Comparison of ENCODE assay signal across 8 cellular contexts in the genomic region with DNA sequence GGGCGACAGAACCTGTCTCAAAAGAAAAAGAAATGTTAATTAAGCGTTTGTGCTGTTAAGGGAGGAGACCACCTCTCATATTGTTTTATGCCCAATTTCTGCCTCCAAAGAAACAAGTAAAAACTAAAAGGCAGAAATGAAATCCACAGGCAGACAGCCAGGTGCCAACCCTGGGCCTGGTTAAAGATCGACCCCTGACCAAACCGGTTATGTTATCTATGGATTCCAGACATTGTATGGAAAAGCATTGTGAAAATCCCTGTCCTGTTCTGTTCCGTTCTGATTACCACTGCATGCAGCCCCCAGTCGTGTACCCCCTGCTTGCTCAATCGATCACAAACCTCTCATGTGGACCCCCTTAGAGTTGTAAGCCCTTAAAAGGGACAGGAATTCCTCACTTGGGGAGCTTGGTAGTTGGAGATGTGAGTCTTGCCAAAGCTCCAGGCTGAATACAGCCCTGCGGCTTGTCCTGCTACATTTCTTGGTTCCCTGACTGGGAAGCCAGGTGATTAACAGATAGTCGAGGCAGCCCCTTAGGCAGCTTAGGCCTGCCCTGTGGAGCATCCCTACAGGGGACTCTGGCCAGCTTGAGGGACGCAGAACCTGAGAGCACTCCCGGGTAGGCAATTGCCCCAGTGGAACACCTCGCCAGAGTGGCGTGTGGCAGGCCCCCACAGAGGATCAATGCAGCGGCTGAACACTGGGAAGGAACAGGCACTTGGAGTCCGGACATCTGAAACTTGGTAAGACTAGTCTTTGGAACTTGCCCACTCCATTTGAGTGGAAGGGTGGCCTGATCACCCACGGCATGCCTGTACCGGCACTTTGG. TPM values are rescaled to one million over a fixed set of nuclear protein-coding genes. Genes with fewer than 3 reads are reported as not detected.
DNase-seq lines count a peak whose midpoint lies in the region; ATAC-seq and TF ChIP-seq lines count a peak whose summit lies in the region.

No MANE protein-coding gene starts in this region.

- peaks cover 67% of the 10 kb centered on the region for H3K4me1 Mint-ChIP-seq in brain

- peak overlapping the region; percentile 91 to 99 (median 98) for H3K27ac Mint-ChIP-seq in brain

- peak overlapping the region; percentile 88 for H3K27ac ChIP-seq in left ventricle myocardium inferior (replicated peaks)

- peaks cover 51% of the 10 kb centered on the region for H3K4me1 ChIP-seq in left ventricle myocardium inferior
- peaks cover 21% of the 10 kb centered on the region for H3K4me1 ChIP-seq in mucosa of stomach (ENCODE audit: control insufficient read depth, insufficient read depth, low read length)

- H3K4me3 ChIP-seq in left ventricle myocardium inferior = peak overlapping the region; percentile 85
- H3K4me3 ChIP-seq in mucosa of stomach (ENCODE audit: low read length) = peak overlapping the region; percentile 83

- intact Hi-C loops in left ventricle myocardium inferior (cut with micrococcal nuclease) = no loop called here
- intact Hi-C loops in Right ventricle myocardium inferior (cut with DNase I) = loop anchor here (5.0 kb wide), 1 partner anchor 48 kb away; the partner anchor contains the start of gene ZNF586

- H3K9ac ChIP-seq in mucosa of stomach (ENCODE audit: low read length) = peak overlapping the region; percentile 93

- H3K36me3 Mint-ChIP-seq in brain = peaks cover 28% of the 10 kb centered on the region

- no peak for TF ChIP-seq CTCF in left ventricle myocardium inferior (IDR thresholded peaks at IDR 0.05; ENCODE audit: borderline replicate concordance)
- TF ChIP-seq CTCF in brain (conservative IDR thresholded peaks at IDR 0.05) = no peak

- no peak for DNase-seq in left ventricle myocardium inferior
- no peak for DNase-seq in Right ventricle myocardium inferior (ENCODE audit: missing footprints)
- no peak for DNase-seq in COLO668 (lab: John Stamatoyannopoulos, UW; ENCODE audit: unreplicated experiment)
- no peak for DNase-seq in activated effector memory CD4-positive, alpha-beta T cell treated with Interleukin-2 at 50 U/mL for 16 hours
- DNase-seq in DMS79 treated with DMSO at 0.1 percent for 48 hours (lab: John Stamatoyannopoulos, UW) = no peak
- DNase-seq in NCI-H1105 treated with DMSO at 0.1 percent for 48 hours (lab: John Stamatoyannopoulos, UW) = no peak

- no peaks in the 10 kb centered on the region for H3K9me3 Mint-ChIP-seq in brain

- no peaks in the 10 kb centered on the region for H3K9me3 ChIP-seq in left ventricle myocardium inferior (replicated peaks)
- no peaks in the 10 kb centered on the region for H3K9me3 ChIP-seq in mucosa of stomach (ENCODE audit: control insufficient read depth, low read length)

- H3K36me3 ChIP-seq in left ventricle myocardium inferior (peaks cover 19% of the 10 kb centered on the region), mucosa of stomach (ENCODE audit: control insufficient read depth, insufficient read depth, low read length) (no peaks in the 10 kb centered on the region)

- H3K27me3 ChIP-seq in left ventricle myocardium inferior (ENCODE audit: low read depth) (no peaks in the 10 kb centered on the region), mucosa of stomach (ENCODE audit: control insufficient read depth, insufficient read depth, low read length) (no peaks in the 10 kb centered on the region)

- H3K4me3 Mint-ChIP-seq in brain = peak overlapping the region; percentile 94 to 98 (median 96)

- no peak for ATAC-seq in Right ventricle myocardium inferior

- H3K27me3 Mint-ChIP-seq in brain = peaks cover 12% of the 10 kb centered on the region

RNA-seq across cellular contexts. Expression of gene ZNF552, which starts 0.7 kb away (rescaled TPM):
- 3.9 TPM for total RNA-seq in left ventricle myocardium inferior
- total RNA-seq in Right ventricle myocardium inferior = 4.7 TPM
- polyA plus RNA-seq in brain (ENCODE audit: insufficient read depth, low read depth, low replicate concordance) = 1.1 TPM

RNA-seq across cellular contexts. Expression of gene ZNF587B, which starts 14.6 kb away (rescaled TPM):
- total RNA-seq in left ventricle myocardium inferior (6.7 TPM), Right ventricle myocardium inferior (7.5 TPM)
- polyA plus RNA-seq in brain (ENCODE audit: insufficient read depth, low read depth, low replicate concordance) = 0.59 TPM

RNA-seq across cellular contexts. Expression of gene ZNF587, which starts 34.2 kb away (rescaled TPM):
- total RNA-seq in left ventricle myocardium inferior = 20.0 TPM
- total RNA-seq in Right ventricle myocardium inferior = 16.4 TPM
- polyA plus RNA-seq in brain (ENCODE audit: insufficient read depth, low read depth, low replicate concordance) = 4.5 TPM

RNA-seq across cellular contexts. Expression of gene ZNF586, which starts 46.0 kb away (rescaled TPM):
- total RNA-seq in left ventricle myocardium inferior (12.0 TPM), Right ventricle myocardium inferior (9.7 TPM)
- 4.4 TPM for polyA plus RNA-seq in brain (ENCODE audit: insufficient read depth, low read depth, low replicate concordance)
